In the genomic region with DNA sequence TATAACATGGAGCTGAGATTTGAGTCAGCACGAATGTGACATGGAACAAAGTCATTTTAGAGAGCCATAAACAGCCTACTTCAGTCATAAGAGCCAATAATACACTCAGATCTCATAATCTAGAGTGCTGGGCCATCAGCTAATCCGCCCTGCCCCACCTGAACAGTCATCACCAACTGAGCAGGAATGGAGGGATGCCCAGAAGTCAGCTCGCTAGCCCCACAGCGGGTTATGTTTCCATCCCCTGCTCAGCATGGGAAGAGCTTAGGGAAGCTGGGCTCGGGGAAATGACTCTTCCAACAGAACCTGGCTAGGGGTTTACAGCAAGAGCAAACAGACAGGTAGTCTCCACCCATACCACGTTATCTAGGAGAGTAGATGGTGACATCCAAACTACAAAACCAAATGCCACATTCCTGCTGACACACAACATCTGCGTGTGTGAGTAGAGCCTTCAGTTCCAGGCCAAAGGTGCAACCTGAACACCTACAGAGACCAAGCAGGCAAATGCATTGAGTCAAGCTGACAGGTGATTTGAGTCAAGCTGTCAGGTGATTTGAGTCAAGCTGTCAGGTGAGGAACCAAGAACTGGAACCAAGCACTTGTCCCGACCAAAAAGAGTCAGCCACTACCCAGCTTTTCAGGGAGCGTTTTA, we compare ENCODE assay signal across 9 cellular contexts. TPM values are rescaled to one million over a fixed set of nuclear protein-coding genes. Genes with fewer than 3 reads are reported as not detected.
DNase-seq lines count a peak whose midpoint lies in the region; ATAC-seq and TF ChIP-seq lines count a peak whose summit lies in the region.
"Had no signal": no experiment of that assay in that cellular context is flagged by ENCODE, and none has a peak within 500 bp of the region (broad histone marks: within the 10 kb centered on the region; RNA-seq: fewer than 3 reads in every experiment).

No MANE protein-coding gene starts in this region.

- peaks cover 36 to 60% (median 51%) of the 10 kb centered on the region in 4 donors for H3K4me1 ChIP-seq in transverse colon

- H3K36me3 Mint-ChIP-seq in activated naive CD4-positive, alpha-beta T cell treated with anti-CD3 and anti-CD28 coated beads, Interleukin-2, amount 10 ng/mL, durations not matched to agents 7 days and 5 days = peaks cover 16% of the 10 kb centered on the region
- H3K36me3 Mint-ChIP-seq in activated CD4-positive, alpha-beta memory T cell treated with anti-CD3 and anti-CD28 coated beads, Interleukin-2, amount 10 ng/mL, durations not matched to agents 7 days and 5 days (ENCODE audit: low read depth) = peaks cover 25% of the 10 kb centered on the region

- no peaks in the 10 kb centered on the region for H3K9me3 ChIP-seq in transverse colon

- TF ChIP-seq CTCF in transverse colon (IDR thresholded peaks at IDR 0.05) = no peak

- H3K4me3 ChIP-seq in transverse colon = no peak overlapping the region

- CTCF ChIA-PET in activated naive CD4-positive, alpha-beta T cell treated with anti-CD3 and anti-CD28 coated beads, Interleukin-2, amount 10 ng/mL, durations not matched to agents 7 days and 5 days (lab: Charles Lee) = interaction anchor here (1.3 to 2.6 kb wide), 3 partner anchors 64 to 92 kb away, joined by 5 to 10 read pairs (median 6); no protein-coding TSS in a partner anchor
- CTCF ChIA-PET in activated CD4-positive, alpha-beta memory T cell treated with anti-CD3 and anti-CD28 coated beads, Interleukin-2, amount 10 ng/mL, durations not matched to agents 7 days and 5 days (lab: Charles Lee) = interaction anchor here (1.1 to 2.8 kb wide), 5 partner anchors 28 to 169 kb away, joined by 4 to 10 read pairs (median 5); partner anchors contain the start of gene USP22

- in situ Hi-C loops in transverse colon (cut with MboI; ENCODE audit: low pct_ligation_motif_present in 1 of 4, low pct_unique_long_range_greater_than_20kb in 1 of 4, low sequenced_read_pairs in 3 of 4) = loop anchor here in 2 of 4 donors (10.0 to 25.0 kb wide), 2 partner anchors 63 to 100 kb away; no protein-coding TSS in a partner anchor

- intact Hi-C loops in left colon (cut with DNase I, micrococcal nuclease) (loop anchor here in 1 of 2 donors (10.0 kb wide), 1 partner anchor 167 kb away; the partner anchor contains the start of gene USP22), transverse colon (cut with DNase I; ENCODE audit: low total_unique reads) (loop anchor here (2.0 kb wide), 1 partner anchor 41 kb away; the partner anchor contains the start of gene NATD1)

- POLR2A ChIA-PET in activated CD4-positive, alpha-beta memory T cell treated with anti-CD3 and anti-CD28 coated beads, Interleukin-2, amount 10 ng/mL, durations not matched to agents 7 days and 5 days (lab: Charles Lee) = interaction anchor here (0.6 to 3.0 kb wide), 5 partner anchors 11 to 169 kb away, joined by 3 to 15 read pairs (median 6); partner anchors contain the start of genes NATD1 and USP22

- peak overlapping the region; percentile 97 for H3K4me3 Mint-ChIP-seq in activated naive CD4-positive, alpha-beta T cell treated with anti-CD3 and anti-CD28 coated beads, Interleukin-2, amount 10 ng/mL, durations not matched to agents 7 days and 5 days
- peak overlapping the region; percentile 86 for H3K4me3 Mint-ChIP-seq in activated CD4-positive, alpha-beta memory T cell treated with anti-CD3 and anti-CD28 coated beads, Interleukin-2, amount 10 ng/mL, durations not matched to agents 7 days and 5 days

- no peaks in the 10 kb centered on the region for H3K27me3 Mint-ChIP-seq in activated naive CD4-positive, alpha-beta T cell treated with anti-CD3 and anti-CD28 coated beads, Interleukin-2, amount 10 ng/mL, durations not matched to agents 7 days and 5 days
- no peaks in the 10 kb centered on the region for H3K27me3 Mint-ChIP-seq in activated CD4-positive, alpha-beta memory T cell treated with anti-CD3 and anti-CD28 coated beads, Interleukin-2, amount 10 ng/mL, durations not matched to agents 7 days and 5 days

- peak overlapping the region; percentile 14 for H3K27ac Mint-ChIP-seq in activated naive CD4-positive, alpha-beta T cell treated with anti-CD3 and anti-CD28 coated beads, Interleukin-2, amount 10 ng/mL, durations not matched to agents 7 days and 5 days
- H3K27ac Mint-ChIP-seq in activated CD4-positive, alpha-beta memory T cell treated with anti-CD3 and anti-CD28 coated beads, Interleukin-2, amount 10 ng/mL, durations not matched to agents 7 days and 5 days = no peak overlapping the region

- TF ChIP-seq POLR2A in transverse colon (IDR thresholded peaks at IDR 0.05) = peak; percentile 38

- H3K4me1 Mint-ChIP-seq in activated naive CD4-positive, alpha-beta T cell treated with anti-CD3 and anti-CD28 coated beads, Interleukin-2, amount 10 ng/mL, durations not matched to agents 7 days and 5 days = peaks cover 56% of the 10 kb centered on the region
- H3K4me1 Mint-ChIP-seq in activated CD4-positive, alpha-beta memory T cell treated with anti-CD3 and anti-CD28 coated beads, Interleukin-2, amount 10 ng/mL, durations not matched to agents 7 days and 5 days = peaks cover 52% of the 10 kb centered on the region

- ATAC-seq in left colon (peak; percentile 30), GM21528 (IDR thresholded peaks at IDR 0.05; ENCODE audit: low FRiP score, unreplicated experiment) (no peak), HG02571 (IDR thresholded peaks at IDR 0.05; ENCODE audit: unreplicated experiment) (no peak)

- 55% methylated on average over 9 of the region's 9 CpGs; no CpG with 5 or more reads in 1 of the 2 donors for WGBS in transverse colon (ENCODE audit: low coverage in 1 of 2), 2 donors

- TF ChIP-seq EP300 in transverse colon (IDR thresholded peaks at IDR 0.05; ENCODE audit: low read depth) = no peak

- no peak for DNase-seq in activated naive CD4-positive, alpha-beta T cell treated with anti-CD3 and anti-CD28 coated beads, Interleukin-2, amount 10 ng/mL, durations not matched to agents 7 days and 5 days
- DNase-seq in activated naive CD4-positive, alpha-beta T cell treated with anti-CD3 and anti-CD28 coated beads, Interleukin-2, amount 50 U/mL, for 16 hours = no peak
- DNase-seq in activated CD4-positive, alpha-beta memory T cell treated with anti-CD3 and anti-CD28 coated beads, Interleukin-2, amount 10 ng/mL, durations not matched to agents 7 days and 5 days = no peak
- DNase-seq in left colon = peak; percentile 43 to 47
- DNase-seq in transverse colon = peak; percentile 59
- DNase-seq in NCI-H187 (lab: John Stamatoyannopoulos, UW) = no peak
- DNase-seq: activated CD4-positive, alpha-beta T cell treated with anti-CD3 and anti-CD28 coated beads, Interleukin-2, amount 50 U/mL, for 4 hours had no signal

- H3K27me3 ChIP-seq in transverse colon = no peaks in the 10 kb centered on the region

- H3K27ac ChIP-seq in transverse colon = peak overlapping the region; percentile 18 to 96 (median 73)

- H3K9me3 Mint-ChIP-seq in activated naive CD4-positive, alpha-beta T cell treated with anti-CD3 and anti-CD28 coated beads, Interleukin-2, amount 10 ng/mL, durations not matched to agents 7 days and 5 days = no peaks in the 10 kb centered on the region
- H3K9me3 Mint-ChIP-seq in activated CD4-positive, alpha-beta memory T cell treated with anti-CD3 and anti-CD28 coated beads, Interleukin-2, amount 10 ng/mL, durations not matched to agents 7 days and 5 days = no peaks in the 10 kb centered on the region

- H3K36me3 ChIP-seq in transverse colon = no peaks in the 10 kb centered on the region

RNA-seq across cellular contexts. Expression of gene TMEM11, which starts 2.0 kb away (rescaled TPM):
- total RNA-seq in activated CD4-positive, alpha-beta memory T cell treated with anti-CD3 and anti-CD28 coated beads, Interleukin-2, amount 10 ng/mL, durations not matched to agents 7 days and 5 days = 10 to 100 TPM; 23.2 to 23.3 TPM
- 10 to 100 TPM; 28.5 to 30.7 TPM for total RNA-seq in left colon
- 10 to 100 TPM; 15.1 to 35.0 (median 24.5) TPM for total RNA-seq in transverse colon

RNA-seq across cellular contexts. Expression of gene NATD1, which starts 41.3 kb away (rescaled TPM):
- total RNA-seq in activated CD4-positive, alpha-beta memory T cell treated with anti-CD3 and anti-CD28 coated beads, Interleukin-2, amount 10 ng/mL, durations not matched to agents 7 days and 5 days = 1 to 10 TPM; 7.2 to 8.3 TPM
- total RNA-seq in left colon = 1 to 10 TPM; 3.1 to 5.6 TPM
- 1 to 10 TPM; 1.4 to 7.9 (median 5.0) TPM for total RNA-seq in transverse colon

Comparison
In these comparisons a context has a peak if more than half of its experiments do, and no peak if none do; other contexts are left out.
1. DNase-seq: peak in left colon (2 of 2) and transverse colon (single experiment); none in activated naive CD4-positive, alpha-beta T cell treated with anti-CD3 and anti-CD28 coated beads, Interleukin-2, amount 10 ng/mL, durations not matched to agents 7 days and 5 days (single experiment), activated naive CD4-positive, alpha-beta T cell treated with anti-CD3 and anti-CD28 coated beads, Interleukin-2, amount 50 U/mL, for 16 hours (single experiment), activated CD4-positive, alpha-beta memory T cell treated with anti-CD3 and anti-CD28 coated beads, Interleukin-2, amount 10 ng/mL, durations not matched to agents 7 days and 5 days (single experiment) and NCI-H187 (0 of 2).